Comparison of ENCODE assay signal across 9 cellular contexts in the genomic region with DNA sequence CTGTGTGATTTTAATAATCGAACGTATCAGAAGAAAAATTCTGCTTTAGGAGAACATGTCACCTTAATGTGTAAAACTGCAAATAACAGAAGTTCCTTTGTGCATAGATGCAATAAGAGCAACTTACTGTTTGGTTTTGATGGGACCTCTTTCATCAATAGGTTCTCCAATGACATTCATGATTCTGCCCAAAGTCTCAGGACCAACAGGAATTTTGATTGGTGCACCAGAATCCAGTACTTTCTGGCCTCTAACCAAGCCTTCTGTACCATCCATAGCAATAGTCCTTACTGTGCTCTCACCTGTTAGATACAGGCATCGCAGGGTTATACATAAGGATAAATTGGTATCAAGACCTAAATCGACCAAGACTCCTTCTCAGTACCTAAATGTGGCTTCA. TPM values are rescaled to one million over a fixed set of nuclear protein-coding genes. Genes with fewer than 3 reads are reported as not detected.
DNase-seq lines count a peak whose midpoint lies in the region; ATAC-seq, FAIRE-seq and TF ChIP-seq lines count a peak whose summit lies in the region.
"Had no signal": no experiment of that assay in that cellular context is flagged by ENCODE, and none has a peak within 500 bp of the region (broad histone marks: within the 10 kb centered on the region; RNA-seq: fewer than 3 reads in every experiment).

No MANE protein-coding gene starts in this region.

- H3K27me3 ChIP-seq in HUES48 (ENCODE audit: control insufficient read depth, insufficient read depth, low read length) (no peaks in the 10 kb centered on the region), mononuclear cell (ENCODE audit: insufficient read depth, low read length) (no peaks in the 10 kb centered on the region)

- POLR2A ChIA-PET in A549 (lab: Yijun Ruan, JAX), result interaction anchor here (1.1 kb wide), 1 partner anchor 10 kb away, joined by 4 read pairs; no protein-coding TSS in a partner anchor

- no peak for TF ChIP-seq RAD21 in A549 (conservative IDR thresholded peaks at IDR 0.05 in 1 of 2, IDR thresholded peaks at IDR 0.05 in 1 of 2)

- DNase-seq in A549 (ENCODE audit: low read depth in 1 of 2, low spot score in 1 of 2), result no peak
- peak; percentile 32 to 33 for DNase-seq in cardiac fibroblast (ENCODE audit: low read depth in 2 of 2)
- no peak for DNase-seq in SHP77 (lab: John Stamatoyannopoulos, UW)
- no peak for DNase-seq in mucosa of gallbladder (ENCODE audit: low spot score)
- DNase-seq in DMS53 (lab: John Stamatoyannopoulos, UW), result no peak

- CTCF ChIA-PET in A549 (lab: Yijun Ruan, JAX), result interaction anchor here (0.5 to 4.3 kb wide), 4 partner anchors 9 to 744 kb away, joined by 3 to 37 read pairs (median 3); no protein-coding TSS in a partner anchor

- TF ChIP-seq POLR2A in A549 (IDR thresholded peaks at IDR 0.05; ENCODE audit: low read length), result no peak

- H3K27ac ChIP-seq in A549, result peak overlapping the region; percentile 88 to 91
- no peak overlapping the region for H3K27ac ChIP-seq in HUES48 (ENCODE audit: low read depth, low read length)

- H3K4me1 ChIP-seq in A549, result peaks cover 17% of the 10 kb centered on the region; the same call in 2 of the 3 replicates
- no peaks in the 10 kb centered on the region for H3K4me1 ChIP-seq in HUES48 (ENCODE audit: control insufficient read depth, insufficient read depth, low read length)
- H3K4me1 ChIP-seq in mononuclear cell (ENCODE audit: insufficient read depth, low read length), result peaks cover 36% of the 10 kb centered on the region

- no peak for FAIRE-seq in A549 (lab: Jason Lieb, UNC)
- FAIRE-seq: endometrium had no signal

- H3K36me3 ChIP-seq in HUES48 (ENCODE audit: control insufficient read depth, insufficient read depth, low read length), result peaks cover 53% of the 10 kb centered on the region

- 23% methylated on average over 4 of the region's 4 CpGs for WGBS in A549 (ENCODE audit: missing lambda C conversion rate)

- H3K4me3 ChIP-seq in A549 (peak overlapping the region; percentile 78), HUES48 (ENCODE audit: low read depth, low read length) (peak overlapping the region; percentile 89), cardiac fibroblast (replicated peaks in 1 of 2; ENCODE audit: low read depth in 2 of 2, low read length in 2 of 2) (peak overlapping the region; percentile 99 to 100), mononuclear cell (ENCODE audit: low read length) (peak overlapping the region; percentile 95)

- H3K9me3 ChIP-seq in A549, result no peaks in the 10 kb centered on the region
- no peaks in the 10 kb centered on the region for H3K9me3 ChIP-seq in HUES48 (ENCODE audit: control insufficient read depth, insufficient read depth, low read length)
- H3K9me3 ChIP-seq in mononuclear cell (ENCODE audit: low read depth, low read length), result no peaks in the 10 kb centered on the region

- H3K4me2 ChIP-seq in A549, result peak overlapping the region; percentile 79

- H3K9ac ChIP-seq in HUES48 (ENCODE audit: low read depth, low read length), result peak overlapping the region; percentile 94

- no peak for TF ChIP-seq CTCF in A549 (IDR thresholded peaks at IDR 0.05)
- TF ChIP-seq CTCF in cardiac fibroblast (IDR thresholded peaks at IDR 0.05; ENCODE audit: low read depth, low read length), result no peak

- ATAC-seq in A549 (no peak), HG03342 (IDR thresholded peaks at IDR 0.05; ENCODE audit: unreplicated experiment) (no peak)

- TF ChIP-seq EP300 in A549 (IDR thresholded peaks at IDR 0.05), result no peak

TF ChIP-seq in A549, 52 proteins besides CTCF, POLR2A, EP300 and RAD21:
- TF ChIP-seq EHF (CRISPR knock-in tag; IDR thresholded peaks at IDR 0.05), result no peak
- no peak for TF ChIP-seq RFX5 (IDR thresholded peaks at IDR 0.05)
- no peak for TF ChIP-seq NPAS2 (CRISPR knock-in tag; IDR thresholded peaks at IDR 0.05; ENCODE audit: borderline replicate concordance)
- no peak for TF ChIP-seq GATA3 (IDR thresholded peaks at IDR 0.05; ENCODE audit: borderline replicate concordance)
- no peak for TF ChIP-seq FOXS1 (CRISPR knock-in tag; IDR thresholded peaks at IDR 0.05)
- no peak for TF ChIP-seq RNF2 (IDR thresholded peaks at IDR 0.05; ENCODE audit: borderline replicate concordance, low read depth)
- TF ChIP-seq, protein P1, sequence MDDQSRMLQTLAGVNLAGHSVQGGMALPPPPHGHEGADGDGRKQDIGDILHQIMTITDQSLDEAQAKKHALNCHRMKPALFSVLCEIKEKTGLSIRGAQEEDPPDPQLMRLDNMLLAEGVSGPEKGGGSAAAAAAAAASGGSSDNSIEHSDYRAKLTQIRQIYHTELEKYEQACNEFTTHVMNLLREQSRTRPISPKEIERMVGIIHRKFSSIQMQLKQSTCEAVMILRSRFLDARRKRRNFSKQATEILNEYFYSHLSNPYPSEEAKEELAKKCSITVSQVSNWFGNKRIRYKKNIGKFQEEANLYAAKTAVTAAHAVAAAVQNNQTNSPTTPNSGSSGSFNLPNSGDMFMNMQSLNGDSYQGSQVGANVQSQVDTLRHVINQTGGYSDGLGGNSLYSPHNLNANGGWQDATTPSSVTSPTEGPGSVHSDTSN (IDR thresholded peaks at IDR 0.05), result no peak
- no peak for TF ChIP-seq ZFP36 (IDR thresholded peaks at IDR 0.05; ENCODE audit: borderline replicate concordance, partially characterized antibody)
- no peak for TF ChIP-seq JUNB (IDR thresholded peaks at IDR 0.05)

RNA-seq across cellular contexts. Expression of a gene that starts 1.1 kb away (rescaled TPM):
- polyA plus RNA-seq in A549 (2011; rRNA removed) (1,500 and 1,639 TPM in 2 replicates), A549 (2017; fragmentation: RNase III; extraction: RNeasy Plus Mini Kit Qiagen cat#74134 plus additional on column Dnase treatment) (761 to 854 TPM (median 778 TPM) in 3 replicates)
- polyA plus RNA-seq in A549 (2012; cell fraction: cytosol; rRNA removed), result 1,279 and 1,537 TPM in 2 replicates
- polyA plus RNA-seq in A549 (2012; cell fraction: nucleus; rRNA removed), result 796 and 1,402 TPM in 2 replicates
- 1,473 and 1,903 TPM in 2 replicates for polyA minus RNA-seq in A549 (2011; rRNA and poly(A)+ RNA removed)
- total RNA-seq in mononuclear cell (253 TPM), mucosa of gallbladder (558 TPM)

RNA-seq across cellular contexts. Expression of a gene that starts 14.5 kb away (rescaled TPM):
- polyA plus RNA-seq in A549 (2011; rRNA removed), result 59.4 and 103 TPM in 2 replicates
- polyA plus RNA-seq in A549 (2012; cell fraction: cytosol; rRNA removed), result 40.7 and 41.9 TPM in 2 replicates
- 82.9 and 85.0 TPM in 2 replicates for polyA plus RNA-seq in A549 (2012; cell fraction: nucleus; rRNA removed)
- 34.2 to 41.7 TPM (median 40.8 TPM) in 3 replicates for polyA plus RNA-seq in A549 (2017; fragmentation: RNase III; extraction: RNeasy Plus Mini Kit Qiagen cat#74134 plus additional on column Dnase treatment)
- polyA minus RNA-seq in A549 (2011; rRNA and poly(A)+ RNA removed), result 150 and 155 TPM in 2 replicates
- total RNA-seq in mononuclear cell, result 156 TPM
- total RNA-seq in mucosa of gallbladder, result 99.3 TPM

RNA-seq across cellular contexts. Expression of a gene that starts 43.4 kb away (rescaled TPM):
- polyA plus RNA-seq in A549 (2011; rRNA removed) (211 and 272 TPM in 2 replicates), A549 (2017; fragmentation: RNase III; extraction: RNeasy Plus Mini Kit Qiagen cat#74134 plus additional on column Dnase treatment) (400 to 467 TPM (median 406 TPM) in 3 replicates)
- 105 and 133 TPM in 2 replicates for polyA plus RNA-seq in A549 (2012; cell fraction: cytosol; rRNA removed)
- 65.4 and 72.5 TPM in 2 replicates for polyA plus RNA-seq in A549 (2012; cell fraction: nucleus; rRNA removed)
- polyA minus RNA-seq in A549 (2011; rRNA and poly(A)+ RNA removed), result 40.5 and 51.6 TPM in 2 replicates
- total RNA-seq in mononuclear cell (78.4 TPM), mucosa of gallbladder (201 TPM)

Comparison
In these comparisons a context has a peak if more than half of its experiments do, and no peak if none do; other contexts are left out.
1. DNase-seq: peak in cardiac fibroblast (2 of 2); none in A549 (0 of 2), SHP77 (0 of 2), mucosa of gallbladder (single experiment) and DMS53 (single experiment).
2. Peak in every context shown above with its lines, with median percentiles within 50 percentile points of each other: H3K4me3 ChIP-seq.